Comparison of ENCODE assay signal across 24 cellular contexts in genomic region chr3:152123457-152123856, GRCh38.
DNase-seq lines count a peak whose midpoint lies in the region; ATAC-seq, FAIRE-seq and TF ChIP-seq lines count a peak whose summit lies in the region.
"Had no signal": no experiment of that assay in that cellular context is flagged by ENCODE, and none has a peak within 500 bp of the region (broad histone marks: within the 10 kb centered on the region; RNA-seq: fewer than 3 reads in every experiment).

No MANE protein-coding gene starts in this region.

- no peak for FAIRE-seq in keratinocyte (lab: Jason Lieb, UNC)
- FAIRE-seq: endometrium, HTR-8/SVneo had no signal

- no peak overlapping the region for H3K9ac ChIP-seq in keratinocyte (ENCODE audit: control insufficient read depth, extremely low read depth, insufficient read depth, low read length)
- H3K9ac ChIP-seq: GM23248, KMS-11 had no signal

- H3K9me1 ChIP-seq in keratinocyte (ENCODE audit: control insufficient read depth, extremely low read depth, insufficient read depth, low read length), result no peaks in the 10 kb centered on the region

- no peak overlapping the region for H3K4me3 ChIP-seq in keratinocyte (ENCODE audit: control insufficient read depth in 2 of 3, extremely low read depth in 1 of 3, insufficient read depth in 2 of 3, low read depth in 1 of 3, low read length in 3 of 3)
- H3K4me3 ChIP-seq: GM23248, heart left ventricle, thyroid gland had no signal

- TF ChIP-seq CTCF in VCaP (conservative IDR thresholded peaks at IDR 0.05), result peak; percentile 22; the same call in 1 of the 2 replicates
- TF ChIP-seq CTCF in keratinocyte (optimal IDR thresholded peaks at IDR 0.05 in 1 of 3, IDR thresholded peaks at IDR 0.05 in 1 of 3, conservative IDR thresholded peaks at IDR 0.05 in 1 of 3; ENCODE audit: extremely low read depth in 1 of 3, insufficient read depth in 2 of 3, low read length in 3 of 3), result no peak

- no peak for ATAC-seq in HG02981 (IDR thresholded peaks at IDR 0.05; ENCODE audit: unreplicated experiment)
- ATAC-seq: activated CD8-positive, alpha-beta memory T cell treated with anti-CD3 and anti-CD28 coated beads, Interleukin-2, amount 10 ng/mL, durations not matched to agents 7 days and 5 days; activated T-cell treated with anti-CD3 and anti-CD28 coated beads, Interleukin-2, amount 50 U/mL, for 72 hours; CD8-positive, alpha-beta T cell; heart left ventricle; sciatic nerve; stimulated activated naive CD8-positive, alpha-beta T cell treated with anti-CD3 and anti-CD28 coated beads, Interleukin-15, amount 100 ng/mL, for 72 hours had no signal

- DNase-seq in EH (ENCODE audit: low read depth) (peak; percentile 12), NCI-H526 treated with DMSO at 0.1 percent for 48 hours (lab: John Stamatoyannopoulos, UW) (peak; percentile 52), keratinocyte (ENCODE audit: low read depth, low spot score) (no peak), epidermal melanocyte (ENCODE audit: insufficient read length, low spot score) (no peak), H4 (ENCODE audit: low spot score) (no peak), DMS153 (lab: John Stamatoyannopoulos, UW) (no peak)
- DNase-seq: activated CD4-positive, alpha-beta T cell treated with anti-CD3 and anti-CD28 coated beads, Interleukin-2, amount 10 ng/mL, durations not matched to agents 24 days and 14 days; activated CD8-positive, alpha-beta memory T cell treated with anti-CD3 and anti-CD28 coated beads, Interleukin-2, amount 10 ng/mL, durations not matched to agents 7 days and 5 days; activated naive CD4-positive, alpha-beta T cell treated with anti-CD3 and anti-CD28 coated beads, Interleukin-2, amount 10 ng/mL, durations not matched to agents 7 days and 5 days; activated T-cell treated with anti-CD3 and anti-CD28 coated beads, Interleukin-2, amount 50 U/mL, for 72 hours; CD8-positive, alpha-beta T cell; GM23248; heart left ventricle; NCI-H187; NCI-H748 treated with DMSO at 0.1 percent for 48 hours; SHP77; stimulated activated naive CD8-positive, alpha-beta T cell treated with anti-CD3 and anti-CD28 coated beads, Interleukin-15, amount 100 ng/mL, for 72 hours; thyroid gland had no signal

- H3K27me3 ChIP-seq in keratinocyte (ENCODE audit: control insufficient read depth, extremely low read depth, insufficient read depth, low read length), result no peaks in the 10 kb centered on the region
- H3K27me3 ChIP-seq: heart left ventricle, thyroid gland had no signal

- no peaks in the 10 kb centered on the region for H3K9me3 ChIP-seq in keratinocyte (ENCODE audit: control insufficient read depth, low read depth, low read length)
- H3K9me3 ChIP-seq: heart left ventricle, thyroid gland had no signal

- H3K27ac ChIP-seq in VCaP, result no peak overlapping the region
- no peak overlapping the region for H3K27ac ChIP-seq in keratinocyte (ENCODE audit: control insufficient read depth, insufficient read depth, low read length)
- H3K27ac ChIP-seq: GM23248, heart left ventricle, KMS-11, thyroid gland had no signal

- H3K4me1 ChIP-seq in keratinocyte (ENCODE audit: control insufficient read depth, extremely low read depth, insufficient read depth, low read length), result peaks cover 45% of the 10 kb centered on the region
- H3K4me1 ChIP-seq: heart left ventricle, thyroid gland had no signal

- no peak overlapping the region for H3K4me2 ChIP-seq in keratinocyte (ENCODE audit: control insufficient read depth, extremely low read depth, insufficient read depth, low read depth, low read length)
- H3K4me2 ChIP-seq: KMS-11 had no signal

- H3K36me3 ChIP-seq in keratinocyte (ENCODE audit: control insufficient read depth in 2 of 2, extremely low read depth in 1 of 2, insufficient read depth in 2 of 2, low read length in 2 of 2), result no peaks in the 10 kb centered on the region
- H3K36me3 ChIP-seq: heart left ventricle, thyroid gland had no signal

- peak overlapping the region; percentile 6 for H2AFZ ChIP-seq in keratinocyte (ENCODE audit: control insufficient read depth, low read length)
- H2AFZ ChIP-seq: GM23248 had no signal

- H4K20me1 ChIP-seq in keratinocyte (ENCODE audit: control insufficient read depth, extremely low read depth, insufficient read depth, low read length), result no peaks in the 10 kb centered on the region

- dilution Hi-C loops in keratinocyte (cut with MboI; ENCODE audit: extremely low pct_ligation_motif_present, low sequenced_read_pairs), result no loop called here

- H3K79me2 ChIP-seq in keratinocyte (ENCODE audit: control insufficient read depth, insufficient read depth, low read length), result no peaks in the 10 kb centered on the region

Comparison
In these comparisons a context has a peak if more than half of its experiments do, and no peak if none do; other contexts are left out.
1. DNase-seq: peak in EH (single experiment) and NCI-H526 treated with DMSO at 0.1 percent for 48 hours (single experiment); none in keratinocyte (single experiment), epidermal melanocyte (single experiment), H4 (single experiment) and DMS153 (single experiment).